ENCODE assay signal across 1 cellular context in the genomic region with DNA sequence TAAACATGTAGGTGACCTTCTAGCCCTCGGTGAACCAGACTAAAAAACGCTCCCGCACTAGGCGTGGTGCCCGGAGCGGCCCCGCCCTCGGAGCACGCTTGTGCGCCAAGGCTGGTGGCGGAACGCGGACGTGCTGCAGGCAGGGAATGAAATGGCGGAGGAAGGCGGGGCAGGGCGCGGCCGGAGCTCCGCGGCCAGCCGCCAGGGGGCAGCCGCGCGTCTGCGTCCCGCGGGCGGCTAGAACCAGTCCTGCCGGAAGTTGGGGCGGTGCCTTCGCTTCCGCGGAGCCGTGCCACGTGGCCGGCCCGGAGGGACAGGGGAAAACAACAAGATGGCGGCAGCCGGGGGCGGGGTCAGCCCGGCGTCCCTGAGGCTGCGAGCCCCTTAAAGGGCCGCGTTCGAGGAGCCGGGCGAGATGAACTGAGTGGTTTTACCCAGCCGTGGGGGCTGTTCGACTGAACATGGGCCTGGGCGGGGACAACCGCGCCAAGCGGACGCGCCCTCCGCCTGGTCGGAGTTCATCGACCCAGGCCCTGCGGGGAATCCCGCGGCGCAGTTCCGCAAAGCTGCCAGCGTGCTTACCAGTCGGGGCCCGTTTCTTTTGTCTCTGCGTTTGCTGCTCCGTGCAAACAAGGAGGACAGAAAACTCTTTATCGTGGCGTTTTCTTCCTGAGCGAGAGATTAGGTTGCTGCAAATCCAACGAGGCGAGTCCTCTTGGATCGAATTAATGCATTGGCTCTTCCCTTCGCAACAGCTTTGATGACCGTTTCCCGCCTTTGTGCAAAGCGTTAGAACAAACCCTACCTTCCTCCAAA.
A peak's percentile ranks its signal among the peaks of the same experiment; 100 is the strongest.
TF ChIP-seq lines count a peak whose summit lies in the region.

No MANE protein-coding gene starts in this region.

TF ChIP-seq in HepG2, 621 proteins besides CTCF, POLR2A, EP300 and RAD21 (continued from another document and continues in another):
- TF ChIP-seq, protein P1, sequence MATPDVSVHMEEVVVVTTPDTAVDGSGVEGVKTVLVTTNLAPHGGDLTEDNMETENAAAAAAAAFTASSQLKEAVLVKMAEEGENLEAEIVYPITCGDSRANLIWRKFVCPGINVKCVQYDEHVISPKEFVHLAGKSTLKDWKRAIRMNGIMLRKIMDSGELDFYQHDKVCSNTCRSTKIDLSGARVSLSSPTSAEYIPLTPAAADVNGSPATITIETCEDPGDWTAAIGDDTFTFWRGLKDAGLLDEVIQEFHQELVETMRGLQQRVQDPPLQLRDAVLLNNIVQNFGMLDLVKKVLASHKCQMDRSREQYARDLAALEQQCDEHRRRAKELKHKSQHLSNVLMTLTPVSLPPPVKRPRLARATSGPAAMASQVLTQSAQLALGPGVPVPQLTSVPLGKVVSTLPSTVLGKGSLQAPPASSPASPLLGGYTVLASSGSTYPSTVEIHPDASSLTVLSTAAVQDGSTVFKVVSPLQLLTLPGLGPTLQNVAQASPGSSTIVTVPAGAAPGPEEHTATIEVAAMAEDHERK (CRISPR knock-in tag; IDR thresholded peaks at IDR 0.05; ENCODE audit: low read depth), result peak; percentile 66
- TF ChIP-seq LCORL (IDR thresholded peaks at IDR 0.05) (no peak), LCORL (CRISPR knock-in tag; IDR thresholded peaks at IDR 0.05) (peak; percentile 93), ZBTB38 (CRISPR knock-in tag; IDR thresholded peaks at IDR 0.05) (peak; percentile 98), ZNF605 (CRISPR knock-in tag; IDR thresholded peaks at IDR 0.05) (peak; percentile 92), RBM22 (optimal IDR thresholded peaks at IDR 0.05; ENCODE audit: low read length) (no peak), TEAD2 (CRISPR knock-in tag; IDR thresholded peaks at IDR 0.05) (no peak), NKX3-1 (CRISPR knock-in tag; IDR thresholded peaks at IDR 0.05) (peak; percentile 57; the same call in 1 of the 2 replicates), MIER2 (CRISPR knock-in tag; IDR thresholded peaks at IDR 0.05) (peak; percentile 56; the same call in 1 of the 2 replicates), XBP1 (CRISPR knock-in tag; IDR thresholded peaks at IDR 0.05) (0 out of 2 replicates have a peak, but pooled peaks have one; percentile 37), ZC3H4 (CRISPR knock-in tag; IDR thresholded peaks at IDR 0.05; ENCODE audit: borderline replicate concordance) (no peak), TEAD3 (CRISPR knock-in tag; optimal IDR thresholded peaks at IDR 0.05; ENCODE audit: borderline replicate concordance) (peak; percentile 74), ARNTL (CRISPR knock-in tag; IDR thresholded peaks at IDR 0.05) (peak; percentile 96), ZBTB42 (CRISPR knock-in tag; IDR thresholded peaks at IDR 0.05) (peak; percentile 42; the same call in 1 of the 2 replicates), HHEX (CRISPR knock-in tag; IDR thresholded peaks at IDR 0.05) (no peak), ZNF367 (CRISPR knock-in tag; IDR thresholded peaks at IDR 0.05; ENCODE audit: borderline replicate concordance) (0 out of 2 replicates have a peak, but pooled peaks have one; percentile 56), SYNCRIP (IDR thresholded peaks at IDR 0.05; ENCODE audit: insufficient read depth, low read depth, low read length) (no peak), ATF7 (IDR thresholded peaks at IDR 0.05) (no peak), ATF7 (CRISPR knock-in tag; IDR thresholded peaks at IDR 0.05) (0 out of 2 replicates have a peak, but pooled peaks have one; percentile 70), YEATS4 (CRISPR knock-in tag; IDR thresholded peaks at IDR 0.05; ENCODE audit: borderline replicate concordance) (peak; percentile 100), ZNF768 (CRISPR knock-in tag; IDR thresholded peaks at IDR 0.05) (no peak), SOX5 (CRISPR knock-in tag; IDR thresholded peaks at IDR 0.05; ENCODE audit: borderline replicate concordance) (peak; percentile 81; the same call in 1 of the 2 replicates)
- TF ChIP-seq, protein P2, sequence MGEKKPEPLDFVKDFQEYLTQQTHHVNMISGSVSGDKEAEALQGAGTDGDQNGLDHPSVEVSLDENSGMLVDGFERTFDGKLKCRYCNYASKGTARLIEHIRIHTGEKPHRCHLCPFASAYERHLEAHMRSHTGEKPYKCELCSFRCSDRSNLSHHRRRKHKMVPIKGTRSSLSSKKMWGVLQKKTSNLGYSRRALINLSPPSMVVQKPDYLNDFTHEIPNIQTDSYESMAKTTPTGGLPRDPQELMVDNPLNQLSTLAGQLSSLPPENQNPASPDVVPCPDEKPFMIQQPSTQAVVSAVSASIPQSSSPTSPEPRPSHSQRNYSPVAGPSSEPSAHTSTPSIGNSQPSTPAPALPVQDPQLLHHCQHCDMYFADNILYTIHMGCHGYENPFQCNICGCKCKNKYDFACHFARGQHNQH (CRISPR knock-in tag; IDR thresholded peaks at IDR 0.05), result peak; percentile 92
- TF ChIP-seq, protein P3, sequence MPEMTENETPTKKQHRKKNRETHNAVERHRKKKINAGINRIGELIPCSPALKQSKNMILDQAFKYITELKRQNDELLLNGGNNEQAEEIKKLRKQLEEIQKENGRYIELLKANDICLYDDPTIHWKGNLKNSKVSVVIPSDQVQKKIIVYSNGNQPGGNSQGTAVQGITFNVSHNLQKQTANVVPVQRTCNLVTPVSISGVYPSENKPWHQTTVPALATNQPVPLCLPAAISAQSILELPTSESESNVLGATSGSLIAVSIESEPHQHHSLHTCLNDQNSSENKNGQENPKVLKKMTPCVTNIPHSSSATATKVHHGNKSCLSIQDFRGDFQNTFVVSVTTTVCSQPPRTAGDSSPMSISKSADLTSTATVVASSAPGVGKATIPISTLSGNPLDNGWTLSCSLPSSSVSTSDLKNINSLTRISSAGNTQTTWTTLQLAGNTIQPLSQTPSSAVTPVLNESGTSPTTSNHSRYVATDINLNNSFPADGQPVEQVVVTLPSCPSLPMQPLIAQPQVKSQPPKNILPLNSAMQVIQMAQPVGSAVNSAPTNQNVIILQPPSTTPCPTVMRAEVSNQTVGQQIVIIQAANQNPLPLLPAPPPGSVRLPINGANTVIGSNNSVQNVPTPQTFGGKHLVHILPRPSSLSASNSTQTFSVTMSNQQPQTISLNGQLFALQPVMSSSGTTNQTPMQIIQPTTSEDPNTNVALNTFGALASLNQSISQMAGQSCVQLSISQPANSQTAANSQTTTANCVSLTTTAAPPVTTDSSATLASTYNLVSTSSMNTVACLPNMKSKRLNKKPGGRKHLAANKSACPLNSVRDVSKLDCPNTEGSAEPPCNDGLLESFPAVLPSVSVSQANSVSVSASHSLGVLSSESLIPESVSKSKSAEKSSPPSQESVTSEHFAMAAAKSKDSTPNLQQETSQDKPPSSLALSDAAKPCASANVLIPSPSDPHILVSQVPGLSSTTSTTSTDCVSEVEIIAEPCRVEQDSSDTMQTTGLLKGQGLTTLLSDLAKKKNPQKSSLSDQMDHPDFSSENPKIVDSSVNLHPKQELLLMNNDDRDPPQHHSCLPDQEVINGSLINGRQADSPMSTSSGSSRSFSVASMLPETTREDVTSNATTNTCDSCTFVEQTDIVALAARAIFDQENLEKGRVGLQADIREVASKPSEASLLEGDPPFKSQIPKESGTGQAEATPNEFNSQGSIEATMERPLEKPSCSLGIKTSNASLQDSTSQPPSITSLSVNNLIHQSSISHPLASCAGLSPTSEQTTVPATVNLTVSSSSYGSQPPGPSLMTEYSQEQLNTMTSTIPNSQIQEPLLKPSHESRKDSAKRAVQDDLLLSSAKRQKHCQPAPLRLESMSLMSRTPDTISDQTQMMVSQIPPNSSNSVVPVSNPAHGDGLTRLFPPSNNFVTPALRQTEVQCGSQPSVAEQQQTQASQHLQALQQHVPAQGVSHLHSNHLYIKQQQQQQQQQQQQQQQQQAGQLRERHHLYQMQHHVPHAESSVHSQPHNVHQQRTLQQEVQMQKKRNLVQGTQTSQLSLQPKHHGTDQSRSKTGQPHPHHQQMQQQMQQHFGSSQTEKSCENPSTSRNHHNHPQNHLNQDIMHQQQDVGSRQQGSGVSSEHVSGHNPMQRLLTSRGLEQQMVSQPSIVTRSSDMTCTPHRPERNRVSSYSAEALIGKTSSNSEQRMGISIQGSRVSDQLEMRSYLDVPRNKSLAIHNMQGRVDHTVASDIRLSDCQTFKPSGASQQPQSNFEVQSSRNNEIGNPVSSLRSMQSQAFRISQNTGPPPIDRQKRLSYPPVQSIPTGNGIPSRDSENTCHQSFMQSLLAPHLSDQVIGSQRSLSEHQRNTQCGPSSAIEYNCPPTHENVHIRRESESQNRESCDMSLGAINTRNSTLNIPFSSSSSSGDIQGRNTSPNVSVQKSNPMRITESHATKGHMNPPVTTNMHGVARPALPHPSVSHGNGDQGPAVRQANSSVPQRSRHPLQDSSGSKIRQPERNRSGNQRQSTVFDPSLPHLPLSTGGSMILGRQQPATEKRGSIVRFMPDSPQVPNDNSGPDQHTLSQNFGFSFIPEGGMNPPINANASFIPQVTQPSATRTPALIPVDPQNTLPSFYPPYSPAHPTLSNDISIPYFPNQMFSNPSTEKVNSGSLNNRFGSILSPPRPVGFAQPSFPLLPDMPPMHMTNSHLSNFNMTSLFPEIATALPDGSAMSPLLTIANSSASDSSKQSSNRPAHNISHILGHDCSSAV (CRISPR knock-in tag; IDR thresholded peaks at IDR 0.05; ENCODE audit: borderline replicate concordance), result peak; percentile 88
- TF ChIP-seq, protein P4, sequence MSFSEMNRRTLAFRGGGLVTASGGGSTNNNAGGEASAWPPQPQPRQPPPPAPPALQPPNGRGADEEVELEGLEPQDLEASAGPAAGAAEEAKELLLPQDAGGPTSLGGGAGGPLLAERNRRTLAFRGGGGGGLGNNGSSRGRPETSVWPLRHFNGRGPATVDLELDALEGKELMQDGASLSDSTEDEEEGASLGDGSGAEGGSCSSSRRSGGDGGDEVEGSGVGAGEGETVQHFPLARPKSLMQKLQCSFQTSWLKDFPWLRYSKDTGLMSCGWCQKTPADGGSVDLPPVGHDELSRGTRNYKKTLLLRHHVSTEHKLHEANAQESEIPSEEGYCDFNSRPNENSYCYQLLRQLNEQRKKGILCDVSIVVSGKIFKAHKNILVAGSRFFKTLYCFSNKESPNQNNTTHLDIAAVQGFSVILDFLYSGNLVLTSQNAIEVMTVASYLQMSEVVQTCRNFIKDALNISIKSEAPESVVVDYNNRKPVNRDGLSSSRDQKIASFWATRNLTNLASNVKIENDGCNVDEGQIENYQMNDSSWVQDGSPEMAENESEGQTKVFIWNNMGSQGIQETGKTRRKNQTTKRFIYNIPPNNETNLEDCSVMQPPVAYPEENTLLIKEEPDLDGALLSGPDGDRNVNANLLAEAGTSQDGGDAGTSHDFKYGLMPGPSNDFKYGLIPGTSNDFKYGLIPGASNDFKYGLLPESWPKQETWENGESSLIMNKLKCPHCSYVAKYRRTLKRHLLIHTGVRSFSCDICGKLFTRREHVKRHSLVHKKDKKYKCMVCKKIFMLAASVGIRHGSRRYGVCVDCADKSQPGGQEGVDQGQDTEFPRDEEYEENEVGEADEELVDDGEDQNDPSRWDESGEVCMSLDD (CRISPR knock-in tag; IDR thresholded peaks at IDR 0.05; ENCODE audit: borderline replicate concordance), result no peak
- TF ChIP-seq, protein P5, sequence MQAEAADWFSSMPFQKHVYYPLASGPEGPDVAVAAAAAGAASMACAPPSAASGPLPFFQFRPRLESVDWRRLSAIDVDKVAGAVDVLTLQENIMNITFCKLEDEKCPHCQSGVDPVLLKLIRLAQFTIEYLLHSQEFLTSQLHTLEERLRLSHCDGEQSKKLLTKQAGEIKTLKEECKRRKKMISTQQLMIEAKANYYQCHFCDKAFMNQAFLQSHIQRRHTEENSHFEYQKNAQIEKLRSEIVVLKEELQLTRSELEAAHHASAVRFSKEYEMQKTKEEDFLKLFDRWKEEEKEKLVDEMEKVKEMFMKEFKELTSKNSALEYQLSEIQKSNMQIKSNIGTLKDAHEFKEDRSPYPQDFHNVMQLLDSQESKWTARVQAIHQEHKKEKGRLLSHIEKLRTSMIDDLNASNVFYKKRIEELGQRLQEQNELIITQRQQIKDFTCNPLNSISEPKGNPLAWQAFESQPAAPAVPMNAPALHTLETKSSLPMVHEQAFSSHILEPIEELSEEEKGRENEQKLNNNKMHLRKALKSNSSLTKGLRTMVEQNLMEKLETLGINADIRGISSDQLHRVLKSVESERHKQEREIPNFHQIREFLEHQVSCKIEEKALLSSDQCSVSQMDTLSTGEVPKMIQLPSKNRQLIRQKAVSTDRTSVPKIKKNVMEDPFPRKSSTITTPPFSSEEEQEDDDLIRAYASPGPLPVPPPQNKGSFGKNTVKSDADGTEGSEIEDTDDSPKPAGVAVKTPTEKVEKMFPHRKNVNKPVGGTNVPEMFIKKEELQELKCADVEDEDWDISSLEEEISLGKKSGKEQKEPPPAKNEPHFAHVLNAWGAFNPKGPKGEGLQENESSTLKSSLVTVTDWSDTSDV (CRISPR knock-in tag; IDR thresholded peaks at IDR 0.05), result no peak
- TF ChIP-seq, protein P6, sequence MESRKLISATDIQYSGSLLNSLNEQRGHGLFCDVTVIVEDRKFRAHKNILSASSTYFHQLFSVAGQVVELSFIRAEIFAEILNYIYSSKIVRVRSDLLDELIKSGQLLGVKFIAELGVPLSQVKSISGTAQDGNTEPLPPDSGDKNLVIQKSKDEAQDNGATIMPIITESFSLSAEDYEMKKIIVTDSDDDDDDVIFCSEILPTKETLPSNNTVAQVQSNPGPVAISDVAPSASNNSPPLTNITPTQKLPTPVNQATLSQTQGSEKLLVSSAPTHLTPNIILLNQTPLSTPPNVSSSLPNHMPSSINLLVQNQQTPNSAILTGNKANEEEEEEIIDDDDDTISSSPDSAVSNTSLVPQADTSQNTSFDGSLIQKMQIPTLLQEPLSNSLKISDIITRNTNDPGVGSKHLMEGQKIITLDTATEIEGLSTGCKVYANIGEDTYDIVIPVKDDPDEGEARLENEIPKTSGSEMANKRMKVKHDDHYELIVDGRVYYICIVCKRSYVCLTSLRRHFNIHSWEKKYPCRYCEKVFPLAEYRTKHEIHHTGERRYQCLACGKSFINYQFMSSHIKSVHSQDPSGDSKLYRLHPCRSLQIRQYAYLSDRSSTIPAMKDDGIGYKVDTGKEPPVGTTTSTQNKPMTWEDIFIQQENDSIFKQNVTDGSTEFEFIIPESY (CRISPR knock-in tag; IDR thresholded peaks at IDR 0.05), result peak; percentile 66; the same call in 1 of the 2 replicates
- TF ChIP-seq, protein P7, sequence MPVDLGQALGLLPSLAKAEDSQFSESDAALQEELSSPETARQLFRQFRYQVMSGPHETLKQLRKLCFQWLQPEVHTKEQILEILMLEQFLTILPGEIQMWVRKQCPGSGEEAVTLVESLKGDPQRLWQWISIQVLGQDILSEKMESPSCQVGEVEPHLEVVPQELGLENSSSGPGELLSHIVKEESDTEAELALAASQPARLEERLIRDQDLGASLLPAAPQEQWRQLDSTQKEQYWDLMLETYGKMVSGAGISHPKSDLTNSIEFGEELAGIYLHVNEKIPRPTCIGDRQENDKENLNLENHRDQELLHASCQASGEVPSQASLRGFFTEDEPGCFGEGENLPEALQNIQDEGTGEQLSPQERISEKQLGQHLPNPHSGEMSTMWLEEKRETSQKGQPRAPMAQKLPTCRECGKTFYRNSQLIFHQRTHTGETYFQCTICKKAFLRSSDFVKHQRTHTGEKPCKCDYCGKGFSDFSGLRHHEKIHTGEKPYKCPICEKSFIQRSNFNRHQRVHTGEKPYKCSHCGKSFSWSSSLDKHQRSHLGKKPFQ (CRISPR knock-in tag; IDR thresholded peaks at IDR 0.05; ENCODE audit: insufficient replicate concordance), result peak; percentile 37
- TF ChIP-seq, protein P8, sequence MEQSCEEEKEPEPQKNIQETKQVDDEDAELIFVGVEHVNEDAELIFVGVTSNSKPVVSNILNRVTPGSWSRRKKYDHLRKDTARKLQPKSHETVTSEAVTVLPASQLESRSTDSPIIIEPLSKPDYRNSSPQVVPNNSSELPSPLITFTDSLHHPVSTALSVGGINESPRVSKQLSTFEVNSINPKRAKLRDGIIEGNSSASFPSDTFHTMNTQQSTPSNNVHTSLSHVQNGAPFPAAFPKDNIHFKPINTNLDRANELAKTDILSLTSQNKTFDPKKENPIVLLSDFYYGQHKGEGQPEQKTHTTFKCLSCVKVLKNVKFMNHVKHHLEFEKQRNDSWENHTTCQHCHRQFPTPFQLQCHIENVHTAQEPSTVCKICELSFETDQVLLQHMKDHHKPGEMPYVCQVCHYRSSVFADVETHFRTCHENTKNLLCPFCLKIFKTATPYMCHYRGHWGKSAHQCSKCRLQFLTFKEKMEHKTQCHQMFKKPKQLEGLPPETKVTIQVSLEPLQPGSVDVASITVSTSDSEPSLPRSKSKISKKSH (CRISPR knock-in tag; IDR thresholded peaks at IDR 0.05; ENCODE audit: borderline replicate concordance), result peak; percentile 79; the same call in 1 of the 2 replicates
